ENCODE assay signal across 13 cellular contexts in the genomic region with DNA sequence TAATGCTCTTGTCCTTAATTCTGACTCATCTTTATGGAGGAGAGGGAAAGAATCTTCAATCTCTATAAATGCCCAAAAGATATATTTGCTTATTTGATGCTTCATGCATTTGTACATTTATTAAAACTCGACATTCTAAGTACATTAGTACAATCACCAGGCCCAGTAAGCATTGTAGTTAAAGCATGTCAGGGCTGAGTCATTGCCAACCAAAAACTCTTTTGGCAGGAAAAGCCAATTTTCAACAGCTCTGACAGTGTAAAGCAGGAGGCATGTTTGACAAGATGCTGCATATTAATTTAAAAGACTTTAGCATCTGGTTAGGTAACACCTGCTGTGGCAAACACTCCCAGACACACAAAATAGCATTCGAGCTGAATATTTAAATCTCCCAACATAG.
DNase-seq lines count a peak whose midpoint lies in the region; ATAC-seq and TF ChIP-seq lines count a peak whose summit lies in the region.
"Had no signal": no experiment of that assay in that cellular context is flagged by ENCODE, and none has a peak within 500 bp of the region (broad histone marks: within the 10 kb centered on the region; RNA-seq: fewer than 3 reads in every experiment).

No MANE protein-coding gene starts in this region.

- H3K4me3 ChIP-seq in ACC112 (ENCODE audit: low read depth, low read length) (no peak overlapping the region), esophagus squamous epithelium (no peak overlapping the region), WERI-Rb-1 (ENCODE audit: low read depth, low read length) (no peak overlapping the region)
- H3K4me3 ChIP-seq: tibial artery had no signal

- TF ChIP-seq POLR2A in esophagus squamous epithelium (IDR thresholded peaks at IDR 0.05) = no peak

- 18 to 35% methylated on average over 2 of the region's 2 CpGs for WGBS in esophagus squamous epithelium, 2 donors

- H2AFZ ChIP-seq in ACC112 (ENCODE audit: low read length, unreplicated experiment) = peak overlapping the region; percentile 15

- H3K4me1 ChIP-seq in ACC112 (ENCODE audit: control insufficient read depth, insufficient read depth, low read length, unreplicated experiment) (peaks cover 4% of the 10 kb centered on the region), foreskin keratinocyte (no peaks in the 10 kb centered on the region), esophagus squamous epithelium (no peaks in the 10 kb centered on the region)

- intact Hi-C loops in esophagus squamous epithelium (cut with DNase I) = no loop called here

- H3K36me3 ChIP-seq in ACC112 (ENCODE audit: insufficient read depth, low read length) (no peaks in the 10 kb centered on the region), esophagus squamous epithelium (no peaks in the 10 kb centered on the region), WERI-Rb-1 (no peaks in the 10 kb centered on the region)
- H3K36me3 ChIP-seq: tibial artery had no signal

- H3K79me2 ChIP-seq in ACC112 (ENCODE audit: control insufficient read depth, insufficient read depth, low read length, unreplicated experiment) = no peaks in the 10 kb centered on the region

- no peak overlapping the region for H3K27ac ChIP-seq in ACC112 (ENCODE audit: low read depth, low read length)
- H3K27ac ChIP-seq in foreskin keratinocyte = no peak overlapping the region
- H3K27ac ChIP-seq in esophagus squamous epithelium = no peak overlapping the region
- H3K27ac ChIP-seq in WERI-Rb-1 = no peak overlapping the region
- H3K27ac ChIP-seq: tibial artery had no signal

- TF ChIP-seq CTCF in foreskin keratinocyte (conservative IDR thresholded peaks at IDR 0.05) (no peak), esophagus squamous epithelium (IDR thresholded peaks at IDR 0.05) (no peak), WERI-Rb-1 (IDR thresholded peaks at IDR 0.05; ENCODE audit: low read depth, low read length) (no peak)

- no peak for ATAC-seq in foreskin keratinocyte
- no peak for ATAC-seq in GM21619 (IDR thresholded peaks at IDR 0.05; ENCODE audit: unreplicated experiment)

- no peaks in the 10 kb centered on the region for H3K27me3 ChIP-seq in ACC112 (ENCODE audit: insufficient read depth, low read length)
- no peaks in the 10 kb centered on the region for H3K27me3 ChIP-seq in foreskin keratinocyte
- no peaks in the 10 kb centered on the region for H3K27me3 ChIP-seq in esophagus squamous epithelium
- no peaks in the 10 kb centered on the region for H3K27me3 ChIP-seq in WERI-Rb-1 (ENCODE audit: insufficient read depth, low read depth, severe bottlenecking)
- H3K27me3 ChIP-seq: tibial artery had no signal

- H3K9me3 ChIP-seq in esophagus squamous epithelium (no peaks in the 10 kb centered on the region), WERI-Rb-1 (ENCODE audit: severe bottlenecking) (no peaks in the 10 kb centered on the region)
- H3K9me3 ChIP-seq: tibial artery had no signal

- DNase-seq in HCEC 1CT (peak; percentile 37), amniotic epithelial cell (ENCODE audit: low read depth) (peak; percentile 21), foreskin keratinocyte (peak; percentile 9 to 32), esophagus squamous epithelium (lab: John Stamatoyannopoulos, UW) (no peak), WERI-Rb-1 (no peak)
- no peak for DNase-seq in stimulated activated naive CD4-positive, alpha-beta T cell treated with Interleukin-2 at 50 U/mL for 16 hours (lab: John Stamatoyannopoulos, UW)
- DNase-seq: activated T-cell treated with anti-CD3 and anti-CD28 coated beads, Interleukin-2, amount 50 U/mL, for 48 hours; aorta; DMS79; Karpas-422; tibial artery had no signal

Comparison
In these comparisons a context has a peak if more than half of its experiments do, and no peak if none do; other contexts are left out.
1. DNase-seq: peak in HCEC 1CT (single experiment), amniotic epithelial cell (single experiment) and foreskin keratinocyte (2 of 2); none in stimulated activated naive CD4-positive, alpha-beta T cell treated with Interleukin-2 at 50 U/mL for 16 hours (single experiment), esophagus squamous epithelium (single experiment) and WERI-Rb-1 (single experiment).